10 cellular contexts compared by ENCODE assay signal in genomic region chr11:1771700-1772099, GRCh38. TPM values are rescaled to one million over a fixed set of nuclear protein-coding genes. Genes with fewer than 3 reads are reported as not detected.
DNase-seq lines count a peak whose midpoint lies in the region; ATAC-seq lines count a peak whose summit lies in the region.
"Had no signal": no experiment of that assay in that cellular context is flagged by ENCODE, and none has a peak within 500 bp of the region (broad histone marks: within the 10 kb centered on the region; RNA-seq: fewer than 3 reads in every experiment).

No MANE protein-coding gene starts in this region.

- H3K9me3 Mint-ChIP-seq in activated T-cell treated with anti-CD3 and anti-CD28 coated beads, Interleukin-2, amount 50 U/mL, for 72 hours, result no peaks in the 10 kb centered on the region
- H3K9me3 Mint-ChIP-seq in activated CD8-positive, alpha-beta T cell treated with anti-CD3 and anti-CD28 coated beads, Interleukin-2, amount 10 ng/mL, durations not matched to agents 7 days and 5 days (ENCODE audit: insufficient read depth), result no peaks in the 10 kb centered on the region
- no peaks in the 10 kb centered on the region for H3K9me3 Mint-ChIP-seq in stimulated activated memory B cell treated with anti-CD40 and anti-IgM and Interleukin-4, amounts not matched to agents 10 μg/mL and 1 μg/mL and 100 μg/mL, for 72 hours
- no peaks in the 10 kb centered on the region for H3K9me3 Mint-ChIP-seq in stimulated activated naive CD8-positive, alpha-beta T cell treated with anti-CD3 and anti-CD28 coated beads, Interleukin-15, amount 100 ng/mL, for 72 hours

- CTCF ChIA-PET in activated CD8-positive, alpha-beta T cell treated with anti-CD3 and anti-CD28 coated beads, Interleukin-2, amount 10 ng/mL, durations not matched to agents 7 days and 5 days (lab: Charles Lee), result interaction anchor here (2.5 to 2.9 kb wide), 2 partner anchors 62 to 78 kb away, joined by 7 to 20 read pairs; no protein-coding TSS in a partner anchor

- no peak for ATAC-seq in activated T-cell treated with anti-CD3 and anti-CD28 coated beads, Interleukin-2, amount 50 U/mL, for 72 hours (replicated peaks in 1 of 2)
- ATAC-seq in activated CD8-positive, alpha-beta T cell treated with anti-CD3 and anti-CD28 coated beads, Interleukin-2, amount 10 ng/mL, durations not matched to agents 7 days and 5 days, result no peak
- ATAC-seq in stimulated activated memory B cell treated with anti-CD40 and anti-IgM and Interleukin-4, amounts not matched to agents 10 μg/mL and 1 μg/mL and 100 μg/mL, for 72 hours, result no peak
- ATAC-seq in stimulated activated naive CD8-positive, alpha-beta T cell treated with anti-CD3 and anti-CD28 coated beads, Interleukin-15, amount 100 ng/mL, for 72 hours, result no peak

- H3K36me3 Mint-ChIP-seq in activated T-cell treated with anti-CD3 and anti-CD28 coated beads, Interleukin-2, amount 50 U/mL, for 72 hours (ENCODE audit: insufficient read depth in 2 of 2), result no peaks in the 10 kb centered on the region
- no peaks in the 10 kb centered on the region for H3K36me3 Mint-ChIP-seq in activated CD8-positive, alpha-beta T cell treated with anti-CD3 and anti-CD28 coated beads, Interleukin-2, amount 10 ng/mL, durations not matched to agents 7 days and 5 days (ENCODE audit: low read depth)
- H3K36me3 Mint-ChIP-seq in stimulated activated memory B cell treated with anti-CD40 and anti-IgM and Interleukin-4, amounts not matched to agents 10 μg/mL and 1 μg/mL and 100 μg/mL, for 72 hours, result no peaks in the 10 kb centered on the region

- DNase-seq in activated T-cell treated with anti-CD3 and anti-CD28 coated beads, Interleukin-2, amount 50 U/mL, for 72 hours, result no peak
- DNase-seq in activated T-cell treated with anti-CD3 and anti-CD28 coated beads for 4 hours, result no peak
- DNase-seq in activated CD8-positive, alpha-beta T cell treated with anti-CD3 and anti-CD28 coated beads, Interleukin-2, amount 10 ng/mL, durations not matched to agents 7 days and 5 days, result no peak
- peak in 31 of 42 donors; percentile 23 to 88 (median 63) for DNase-seq in head of caudate nucleus
- no peak for DNase-seq in NCI-H2227 treated with DMSO at 0.1 percent for 48 hours (lab: John Stamatoyannopoulos, UW)
- no peak for DNase-seq in hepatic stellate cell (ENCODE audit: low spot score)
- DNase-seq in stimulated activated naive CD8-positive, alpha-beta T cell treated with anti-CD3 and anti-CD28 coated beads, Interleukin-15, amount 100 ng/mL, for 72 hours, result no peak
- DNase-seq: midbrain, NCI-H1105 treated with DMSO at 0.1 percent for 48 hours had no signal

- H3K27ac Mint-ChIP-seq in activated T-cell treated with anti-CD3 and anti-CD28 coated beads, Interleukin-2, amount 50 U/mL, for 72 hours, result peak overlapping the region; percentile 20
- peak overlapping the region; percentile 83 for H3K27ac Mint-ChIP-seq in activated CD8-positive, alpha-beta T cell treated with anti-CD3 and anti-CD28 coated beads, Interleukin-2, amount 10 ng/mL, durations not matched to agents 7 days and 5 days
- H3K27ac Mint-ChIP-seq in stimulated activated memory B cell treated with anti-CD40 and anti-IgM and Interleukin-4, amounts not matched to agents 10 μg/mL and 1 μg/mL and 100 μg/mL, for 72 hours, result peak overlapping the region; percentile 60
- peak overlapping the region in 1 of 2 donors; percentile 34 for H3K27ac Mint-ChIP-seq in stimulated activated naive CD8-positive, alpha-beta T cell treated with anti-CD3 and anti-CD28 coated beads, Interleukin-15, amount 100 ng/mL, for 72 hours

- H3K27me3 Mint-ChIP-seq in activated T-cell treated with anti-CD3 and anti-CD28 coated beads, Interleukin-2, amount 50 U/mL, for 72 hours (ENCODE audit: low read depth), result no peaks in the 10 kb centered on the region
- H3K27me3 Mint-ChIP-seq in activated CD8-positive, alpha-beta T cell treated with anti-CD3 and anti-CD28 coated beads, Interleukin-2, amount 10 ng/mL, durations not matched to agents 7 days and 5 days (ENCODE audit: low read depth), result peaks cover 15% of the 10 kb centered on the region
- H3K27me3 Mint-ChIP-seq in stimulated activated memory B cell treated with anti-CD40 and anti-IgM and Interleukin-4, amounts not matched to agents 10 μg/mL and 1 μg/mL and 100 μg/mL, for 72 hours, result peaks cover 56% of the 10 kb centered on the region
- H3K27me3 Mint-ChIP-seq in stimulated activated naive CD8-positive, alpha-beta T cell treated with anti-CD3 and anti-CD28 coated beads, Interleukin-15, amount 100 ng/mL, for 72 hours, result no peaks in the 10 kb centered on the region

- H3K4me3 Mint-ChIP-seq in activated T-cell treated with anti-CD3 and anti-CD28 coated beads, Interleukin-2, amount 50 U/mL, for 72 hours, result peak overlapping the region; percentile 63 to 64
- no peak overlapping the region for H3K4me3 Mint-ChIP-seq in activated CD8-positive, alpha-beta T cell treated with anti-CD3 and anti-CD28 coated beads, Interleukin-2, amount 10 ng/mL, durations not matched to agents 7 days and 5 days
- H3K4me3 Mint-ChIP-seq in stimulated activated memory B cell treated with anti-CD40 and anti-IgM and Interleukin-4, amounts not matched to agents 10 μg/mL and 1 μg/mL and 100 μg/mL, for 72 hours, result no peak overlapping the region
- H3K4me3 Mint-ChIP-seq in stimulated activated naive CD8-positive, alpha-beta T cell treated with anti-CD3 and anti-CD28 coated beads, Interleukin-15, amount 100 ng/mL, for 72 hours, result no peak overlapping the region

- POLR2A ChIA-PET in activated CD8-positive, alpha-beta T cell treated with anti-CD3 and anti-CD28 coated beads, Interleukin-2, amount 10 ng/mL, durations not matched to agents 7 days and 5 days (lab: Charles Lee), result no interaction called here

- peaks cover 38% of the 10 kb centered on the region for H3K4me1 Mint-ChIP-seq in activated T-cell treated with anti-CD3 and anti-CD28 coated beads, Interleukin-2, amount 50 U/mL, for 72 hours (ENCODE audit: low read depth)
- peaks cover 37% of the 10 kb centered on the region for H3K4me1 Mint-ChIP-seq in activated CD8-positive, alpha-beta T cell treated with anti-CD3 and anti-CD28 coated beads, Interleukin-2, amount 10 ng/mL, durations not matched to agents 7 days and 5 days (ENCODE audit: low read depth)
- H3K4me1 Mint-ChIP-seq in stimulated activated memory B cell treated with anti-CD40 and anti-IgM and Interleukin-4, amounts not matched to agents 10 μg/mL and 1 μg/mL and 100 μg/mL, for 72 hours, result peaks cover 20% of the 10 kb centered on the region
- peaks cover 37% of the 10 kb centered on the region for H3K4me1 Mint-ChIP-seq in stimulated activated naive CD8-positive, alpha-beta T cell treated with anti-CD3 and anti-CD28 coated beads, Interleukin-15, amount 100 ng/mL, for 72 hours

- intact Hi-C loops in head of caudate nucleus (cut with DNase I), result no loop called here

RNA-seq across cellular contexts. Expression of gene CTSD, which starts 8.0 kb away (rescaled TPM):
- 10 to 100 TPM; 56.2 to 66.9 TPM for total RNA-seq in activated T-cell treated with anti-CD3 and anti-CD28 coated beads, Interleukin-2, amount 50 U/mL, for 72 hours
- 100 to 1,000 TPM; 153 to 172 TPM for total RNA-seq in activated CD8-positive, alpha-beta T cell treated with anti-CD3 and anti-CD28 coated beads, Interleukin-2, amount 10 ng/mL, durations not matched to agents 7 days and 5 days

RNA-seq across cellular contexts. Expression of gene IFITM10, which starts 21.3 kb away (rescaled TPM):
- total RNA-seq in activated T-cell treated with anti-CD3 and anti-CD28 coated beads, Interleukin-2, amount 50 U/mL, for 72 hours, result 1 to 10 TPM in 1 of 2 donors, under 1 TPM in 1; 0.91 to 1.5 TPM
- total RNA-seq in activated CD8-positive, alpha-beta T cell treated with anti-CD3 and anti-CD28 coated beads, Interleukin-2, amount 10 ng/mL, durations not matched to agents 7 days and 5 days, result 1 to 10 TPM in 1 of 2 experiments, under 1 TPM in 1; 0.63 to 1.0 TPM

Comparison
In these comparisons a context has a peak if more than half of its experiments do, and no peak if none do; other contexts are left out.
1. DNase-seq: peak in head of caudate nucleus (31 of 42); none in activated T-cell treated with anti-CD3 and anti-CD28 coated beads, Interleukin-2, amount 50 U/mL, for 72 hours (0 of 2), activated T-cell treated with anti-CD3 and anti-CD28 coated beads for 4 hours (single experiment), activated CD8-positive, alpha-beta T cell treated with anti-CD3 and anti-CD28 coated beads, Interleukin-2, amount 10 ng/mL, durations not matched to agents 7 days and 5 days (single experiment), NCI-H2227 treated with DMSO at 0.1 percent for 48 hours (single experiment), hepatic stellate cell (single experiment) and stimulated activated naive CD8-positive, alpha-beta T cell treated with anti-CD3 and anti-CD28 coated beads, Interleukin-15, amount 100 ng/mL, for 72 hours (0 of 2).
2. H3K4me3 Mint-ChIP-seq: peak in activated T-cell treated with anti-CD3 and anti-CD28 coated beads, Interleukin-2, amount 50 U/mL, for 72 hours (2 of 2); none in activated CD8-positive, alpha-beta T cell treated with anti-CD3 and anti-CD28 coated beads, Interleukin-2, amount 10 ng/mL, durations not matched to agents 7 days and 5 days (single experiment), stimulated activated memory B cell treated with anti-CD40 and anti-IgM and Interleukin-4, amounts not matched to agents 10 μg/mL and 1 μg/mL and 100 μg/mL, for 72 hours (single experiment) and stimulated activated naive CD8-positive, alpha-beta T cell treated with anti-CD3 and anti-CD28 coated beads, Interleukin-15, amount 100 ng/mL, for 72 hours (0 of 2).